In genomic region chr15:75704263-75704615, GRCh38 we compare ENCODE assay signal across 16 cellular contexts. TPM values are rescaled to one million over a fixed set of nuclear protein-coding genes. Genes with fewer than 3 reads are reported as not detected.
A peak's percentile ranks its signal among the peaks of the same experiment; 100 is the strongest.
DNase-seq lines count a peak whose midpoint lies in the region; FAIRE-seq and TF ChIP-seq lines count a peak whose summit lies in the region.
"Had no signal": no experiment of that assay in that cellular context is flagged by ENCODE, and none has a peak within 500 bp of the region (broad histone marks: within the 10 kb centered on the region; RNA-seq: fewer than 3 reads in every experiment).

No MANE protein-coding gene starts in this region.

- intact Hi-C loops in stomach (cut with DNase I; ENCODE audit: low total_unique reads) = no loop called here

- H3K4me2 ChIP-seq in BLaER1 (peak overlapping the region; percentile 87), SK-N-SH (peak overlapping the region; percentile 40; the same call in 1 of the 2 replicates)

- H3K9ac ChIP-seq in BLaER1 (peak overlapping the region; percentile 54), SK-N-SH (peak overlapping the region; percentile 55)

- TF ChIP-seq RAD21 in SK-N-SH (IDR thresholded peaks at IDR 0.05; ENCODE audit: low read length) = no peak

- no peaks in the 10 kb centered on the region for H3K9me3 ChIP-seq in BLaER1
- H3K9me3 ChIP-seq in SK-N-SH = no peaks in the 10 kb centered on the region
- no peaks in the 10 kb centered on the region for H3K9me3 ChIP-seq in mesodermal cell (ENCODE audit: control insufficient read depth, low read length)
- H3K9me3 ChIP-seq in stomach = no peaks in the 10 kb centered on the region
- H3K9me3 ChIP-seq: right lobe of liver had no signal

- H3K36me3 ChIP-seq in BLaER1 (no peaks in the 10 kb centered on the region), SK-N-SH (replicated peaks in 1 of 2; ENCODE audit: control insufficient read depth in 1 of 2, insufficient read depth in 2 of 2, low read length in 1 of 2) (no peaks in the 10 kb centered on the region), mesodermal cell (ENCODE audit: control insufficient read depth, insufficient read depth, low read length) (peaks cover 4% of the 10 kb centered on the region), stomach (no peaks in the 10 kb centered on the region)
- H3K36me3 ChIP-seq: right lobe of liver had no signal

- peaks cover 18% of the 10 kb centered on the region for H3F3A ChIP-seq in SK-N-SH (replicated peaks; ENCODE audit: insufficient read depth)

- no peak for TF ChIP-seq POLR2A in stomach (IDR thresholded peaks at IDR 0.05)
- TF ChIP-seq POLR2A in H54 (IDR thresholded peaks at IDR 0.05; ENCODE audit: low read depth, low read length) = no peak

- H3K4me1 ChIP-seq in BLaER1 (peaks cover 83% of the 10 kb centered on the region), SK-N-SH (ENCODE audit: control insufficient read depth in 1 of 2, insufficient read depth in 2 of 2, low read depth in 1 of 2, low read length in 1 of 2) (peaks cover 23 to 53% of the 10 kb centered on the region in 2 experiments; a peak in 3 of 4 replicates), mesodermal cell (ENCODE audit: control insufficient read depth, insufficient read depth, low read length, poor library complexity, severe bottlenecking) (peaks cover 54% of the 10 kb centered on the region), stomach (peaks cover 16 to 74% (median 48%) of the 10 kb centered on the region in 4 donors)
- H3K4me1 ChIP-seq: right lobe of liver had no signal

- no peak for FAIRE-seq in H54 (lab: Jason Lieb, UNC)

- TF ChIP-seq CTCF in SK-N-SH (IDR thresholded peaks at IDR 0.05) = no peak
- no peak for TF ChIP-seq CTCF in stomach (IDR thresholded peaks at IDR 0.05)

- DNase-seq in SK-N-SH (peak; percentile 74), stomach (no peak), H54 (ENCODE audit: insufficient read length, low spot score) (no peak), mesenteric fat pad (ENCODE audit: low spot score) (no peak), NCI-H526 (lab: John Stamatoyannopoulos, UW) (no peak)
- DNase-seq in activated CD4-positive, alpha-beta T cell treated with anti-CD3 and anti-CD28 coated beads for 4 hours = no peak
- DNase-seq: activated CD4-positive, alpha-beta T cell treated with anti-CD3 and anti-CD28 coated beads for 1 hour; CD8-positive, alpha-beta T cell; foreskin melanocyte; left colon; NCI-H1694; NCI-H226; right lobe of liver had no signal

- WGBS in SK-N-SH (ENCODE audit: low lambda C conversion rate) = 29% methylated on average over 1 of the region's 6 CpGs
- 95 to 96% methylated on average over 6 of the region's 6 CpGs for WGBS in mesodermal cell (ENCODE audit: insufficient coverage in 2 of 2), 2 experiments
- 46 to 90% (median 88%) methylated on average over 2 to 6 of the region's 6 CpGs for WGBS in stomach, 5 donors

- no peak overlapping the region for H2AFZ ChIP-seq in SK-N-SH (ENCODE audit: low read depth)

- H3K4me3 ChIP-seq in BLaER1 (no peak overlapping the region), SK-N-SH (ENCODE audit: low read depth in 2 of 2, low read length in 1 of 2) (no peak overlapping the region), mesodermal cell (ENCODE audit: extremely low read depth, insufficient read depth, low read length, poor library complexity, severe bottlenecking) (no peak overlapping the region), stomach (no peak overlapping the region)
- H3K4me3 ChIP-seq: right lobe of liver had no signal

- CTCF ChIA-PET in SK-N-SH (lab: Yijun Ruan, JAX) = interaction anchor here (1.2 kb wide), 1 partner anchor 10 kb away, joined by 4 read pairs; no protein-coding TSS in a partner anchor

- peak in 1 of 2 experiments; percentile 24; a peak in 1 of 4 replicates for TF ChIP-seq EP300 in SK-N-SH (IDR thresholded peaks at IDR 0.05; ENCODE audit: borderline replicate concordance in 1 of 2, low read depth in 1 of 2, low read length in 1 of 2)
- TF ChIP-seq EP300 in stomach (IDR thresholded peaks at IDR 0.05) = no peak

- no peaks in the 10 kb centered on the region for H3K79me2 ChIP-seq in SK-N-SH (ENCODE audit: insufficient read depth)

- POLR2A ChIA-PET in SK-N-SH (lab: Yijun Ruan, JAX) = no interaction called here

- H3K27ac ChIP-seq in BLaER1 = peak overlapping the region; percentile 79
- H3K27ac ChIP-seq in SK-N-SH (ENCODE audit: low read depth in 2 of 2, low read length in 1 of 2) = peak overlapping the region; percentile 71 to 73
- H3K27ac ChIP-seq in mesodermal cell (ENCODE audit: low read depth, low read length, severe bottlenecking) = peak overlapping the region; percentile 64
- H3K27ac ChIP-seq in stomach = peak overlapping the region in 3 of 5 donors; percentile 73 to 88 (median 79)
- H3K27ac ChIP-seq: right lobe of liver had no signal

- H4K20me1 ChIP-seq in BLaER1 (no peaks in the 10 kb centered on the region), SK-N-SH (ENCODE audit: insufficient read depth) (no peaks in the 10 kb centered on the region)

- no peaks in the 10 kb centered on the region for H3K9me2 ChIP-seq in SK-N-SH

- H3K27me3 ChIP-seq in BLaER1 (no peaks in the 10 kb centered on the region), SK-N-SH (ENCODE audit: insufficient read depth) (no peaks in the 10 kb centered on the region), stomach (no peaks in the 10 kb centered on the region)
- H3K27me3 ChIP-seq: right lobe of liver had no signal

TF ChIP-seq in SK-N-SH, 30 proteins besides CTCF, POLR2A, EP300 and RAD21:
- TF ChIP-seq TAF1 (IDR thresholded peaks at IDR 0.05; ENCODE audit: borderline replicate concordance, low read depth, low read length) = no peak
- 0 out of 2 replicates have a peak, but pooled peaks have one; percentile 31 for TF ChIP-seq FOXJ3 (CRISPR knock-in tag; IDR thresholded peaks at IDR 0.05)
- no peak for TF ChIP-seq RFX5 (IDR thresholded peaks at IDR 0.05; ENCODE audit: low read length)

RNA-seq across cellular contexts. Expression of gene CSPG4, which starts 8.4 kb away (rescaled TPM):
- polyA plus RNA-seq in SK-N-SH (2012; rRNA removed) (0.28 and 0.35 TPM in 2 replicates), stomach (10 to 100 TPM in 1 of 3 donors, 1 to 10 TPM in 2; 1.8 to 15.5 (median 3.1) TPM)
- polyA plus RNA-seq in SK-N-SH (2012; cell fraction: cytosol; rRNA removed) = 0.08 and 0.17 TPM in 2 replicates
- polyA plus RNA-seq in SK-N-SH (2012; cell fraction: nucleus; rRNA removed) = 0.70 TPM in 2 replicates
- polyA plus RNA-seq in mesodermal cell (2013, experiment 1 of 2) = 39.4 TPM
- polyA plus RNA-seq in mesodermal cell (2013, experiment 2 of 2) = 33.6 TPM
- total RNA-seq in stomach (10 to 100 TPM; 15.1 to 44.6 (median 28.1) TPM), mesenteric fat pad (105 TPM)
- total RNA-seq: activated naive CD4-positive, alpha-beta T cell treated with anti-CD3 and anti-CD28 coated beads, Interleukin-2, amount 50 U/mL, for 72 hours; CD8-positive, alpha-beta T cell had no signal

RNA-seq across cellular contexts. Expression of gene SNX33, which starts 56.5 kb away (rescaled TPM):
- polyA plus RNA-seq in SK-N-SH (2012; rRNA removed) (7.7 and 8.5 TPM in 2 replicates), stomach (10 to 100 TPM; 11.0 to 15.6 (median 11.6) TPM)
- 3.4 and 5.6 TPM in 2 replicates for polyA plus RNA-seq in SK-N-SH (2012; cell fraction: cytosol; rRNA removed)
- polyA plus RNA-seq in SK-N-SH (2012; cell fraction: nucleus; rRNA removed) = 17.6 and 23.7 TPM in 2 replicates
- polyA plus RNA-seq in mesodermal cell (2013, experiment 1 of 2) = 18.2 TPM
- 15.0 TPM for polyA plus RNA-seq in mesodermal cell (2013, experiment 2 of 2)
- total RNA-seq in stomach (10 to 100 TPM; 12.5 to 36.8 (median 23.9) TPM), mesenteric fat pad (25.1 TPM)
